ENCODE assay signal across 9 cellular contexts in the genomic region with DNA sequence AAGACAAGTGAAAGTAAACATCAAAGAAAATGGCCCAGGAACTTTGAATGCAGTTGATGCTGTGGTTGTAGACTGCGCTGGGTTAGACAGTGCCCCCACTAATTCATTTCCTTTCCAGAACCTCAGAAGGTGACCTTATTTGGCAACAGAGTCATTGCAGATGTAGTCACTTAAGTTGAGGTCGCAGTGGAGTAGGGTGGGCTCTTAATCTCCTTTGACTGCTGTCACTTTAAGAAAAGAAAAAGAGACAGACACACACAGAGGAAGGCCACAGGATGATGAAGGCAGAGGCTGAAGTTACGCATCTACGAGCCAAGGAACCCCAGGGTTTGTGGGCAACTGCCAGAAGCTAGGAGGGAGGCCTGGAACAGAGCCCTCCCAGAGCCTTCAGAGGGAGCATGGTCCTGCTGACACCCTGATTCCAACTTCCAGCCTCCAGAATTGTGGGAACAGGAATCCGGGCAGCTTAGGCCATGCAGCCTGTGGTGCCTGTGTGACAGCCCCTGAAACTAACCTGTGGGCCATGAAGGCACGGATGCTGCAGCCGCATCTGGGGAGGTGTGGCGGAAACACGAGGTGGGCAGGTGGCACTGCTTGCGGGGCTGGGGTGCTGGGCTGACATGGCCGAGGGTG.
A peak's percentile ranks its signal among the peaks of the same experiment; 100 is the strongest.
DNase-seq lines count a peak whose midpoint lies in the region; ATAC-seq and FAIRE-seq lines count a peak whose summit lies in the region.
"Had no signal": no experiment of that assay in that cellular context is flagged by ENCODE, and none has a peak within 500 bp of the region (broad histone marks: within the 10 kb centered on the region; RNA-seq: fewer than 3 reads in every experiment).

No MANE protein-coding gene starts in this region.

- H3K36me3 Mint-ChIP-seq in T-cell: peaks cover 38% of the 10 kb centered on the region
- H3K36me3 Mint-ChIP-seq in activated naive CD8-positive, alpha-beta T cell treated with anti-CD3 and anti-CD28 coated beads for 36 hours: peaks cover 27% of the 10 kb centered on the region

- H3K27ac ChIP-seq in thymus (ENCODE audit: low read depth): peak overlapping the region; percentile 96

- H3K9me3 ChIP-seq in thymus (ENCODE audit: control insufficient read depth): no peaks in the 10 kb centered on the region

- H3K36me3 ChIP-seq in thymus (ENCODE audit: control insufficient read depth, insufficient read depth): no peaks in the 10 kb centered on the region

- H3K4me3 Mint-ChIP-seq in T-cell: peak overlapping the region; percentile 56 to 67 (median 65)
- peak overlapping the region; percentile 65 for H3K4me3 Mint-ChIP-seq in activated naive CD8-positive, alpha-beta T cell treated with anti-CD3 and anti-CD28 coated beads for 36 hours

- POLR2A ChIA-PET in T-cell (lab: Charles Lee): no interaction called here

- H3K4me1 Mint-ChIP-seq in T-cell: peaks cover 56 to 66% (median 62%) of the 10 kb centered on the region in 3 donors
- peaks cover 49% of the 10 kb centered on the region for H3K4me1 Mint-ChIP-seq in activated naive CD8-positive, alpha-beta T cell treated with anti-CD3 and anti-CD28 coated beads for 36 hours

- peak; percentile 41 for DNase-seq in stimulated activated CD4-positive, alpha-beta T cell treated with anti-CD3 and anti-CD28 coated beads, Interleukin-15, amount 100 ng/mL, for 24 hours
- DNase-seq in stimulated activated CD4-positive, alpha-beta T cell treated with anti-CD3 and anti-CD28 coated beads, Interleukin-12 subunit alpha, Interleukin-12 subunit beta, amount 100 ng/mL, for 4 hours: no peak
- DNase-seq in T-cell (peak in 32 of 34 experiments; percentile 7 to 71 (median 40)), NCI-H2196 (lab: John Stamatoyannopoulos, UW; ENCODE audit: unreplicated experiment) (no peak), frontal cortex (ENCODE audit: low spot score in 2 of 2) (no peak)
- peak; percentile 60 for DNase-seq in activated naive CD8-positive, alpha-beta T cell treated with anti-CD3 and anti-CD28 coated beads for 36 hours

- H3K27ac Mint-ChIP-seq in T-cell: peak overlapping the region; percentile 95 to 98
- H3K27ac Mint-ChIP-seq in activated naive CD8-positive, alpha-beta T cell treated with anti-CD3 and anti-CD28 coated beads for 36 hours: peak overlapping the region; percentile 97

- H3K4me3 ChIP-seq in thymus (ENCODE audit: low read length): no peak overlapping the region

- H3K27me3 Mint-ChIP-seq in T-cell: no peaks in the 10 kb centered on the region
- H3K27me3 Mint-ChIP-seq in activated naive CD8-positive, alpha-beta T cell treated with anti-CD3 and anti-CD28 coated beads for 36 hours: no peaks in the 10 kb centered on the region

- ATAC-seq in T-cell (replicated peaks in 1 of 4): peak; percentile 91 to 93 (median 92)
- no peak for ATAC-seq in GM19397 (IDR thresholded peaks at IDR 0.05; ENCODE audit: unreplicated experiment)

- FAIRE-seq in frontal cortex (lab: Jason Lieb, UNC): no peak
- FAIRE-seq: H1 had no signal

- H3K4me1 ChIP-seq in thymus (ENCODE audit: control insufficient read depth, insufficient read depth, low read length): peaks cover 16% of the 10 kb centered on the region

- CTCF ChIA-PET in T-cell (lab: Charles Lee): interaction anchor here (0.8 to 1.4 kb wide), 4 partner anchors 9 to 13 kb away, joined by 3 to 4 read pairs (median 3); no protein-coding TSS in a partner anchor

- no peaks in the 10 kb centered on the region for H3K27me3 ChIP-seq in thymus (ENCODE audit: control insufficient read depth, insufficient read depth)

- no peaks in the 10 kb centered on the region for H3K9me3 Mint-ChIP-seq in T-cell
- H3K9me3 Mint-ChIP-seq in activated naive CD8-positive, alpha-beta T cell treated with anti-CD3 and anti-CD28 coated beads for 36 hours: peaks cover 5% of the 10 kb centered on the region

- WGBS in thymus: 55% methylated on average over 11 of the region's 11 CpGs

Comparison
In these comparisons a context has a peak if more than half of its experiments do, and no peak if none do; other contexts are left out.
1. DNase-seq: peak in stimulated activated CD4-positive, alpha-beta T cell treated with anti-CD3 and anti-CD28 coated beads, Interleukin-15, amount 100 ng/mL, for 24 hours (single experiment), T-cell (32 of 34) and activated naive CD8-positive, alpha-beta T cell treated with anti-CD3 and anti-CD28 coated beads for 36 hours (single experiment); none in stimulated activated CD4-positive, alpha-beta T cell treated with anti-CD3 and anti-CD28 coated beads, Interleukin-12 subunit alpha, Interleukin-12 subunit beta, amount 100 ng/mL, for 4 hours (single experiment), NCI-H2196 (single experiment) and frontal cortex (0 of 2).